ENCODE assay signal across 8 cellular contexts in the genomic region with DNA sequence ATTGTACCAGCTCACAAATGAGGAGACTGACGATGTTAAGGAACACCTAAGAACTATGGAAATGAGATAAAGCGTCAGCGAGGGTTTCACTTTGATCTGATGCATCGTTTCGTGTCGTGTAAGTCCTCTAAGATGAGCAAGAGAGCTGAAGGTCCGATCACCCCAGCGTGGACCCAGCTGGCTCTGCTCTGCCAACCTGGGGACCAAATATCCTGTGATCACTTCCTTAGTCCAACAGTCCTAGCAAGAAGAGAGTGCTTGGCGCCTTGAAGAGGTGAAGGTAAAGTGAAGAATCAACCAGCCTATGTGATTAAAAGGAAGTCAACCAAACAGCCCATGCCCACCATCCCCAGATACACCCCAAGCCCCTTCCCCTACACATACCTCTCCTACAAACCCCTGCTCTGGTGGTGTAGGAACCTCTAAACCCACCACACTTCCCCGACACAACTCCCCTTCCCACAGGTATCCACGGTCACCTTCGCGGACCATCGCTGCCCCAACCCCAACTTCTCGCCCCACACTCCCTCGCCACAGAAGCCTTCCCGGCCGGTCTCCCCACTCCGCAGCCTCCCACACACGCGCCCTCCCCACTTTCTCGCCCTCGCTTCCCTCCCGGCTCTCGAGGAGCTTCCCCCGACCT. TPM values are rescaled to one million over a fixed set of nuclear protein-coding genes. Genes with fewer than 3 reads are reported as not detected.
A peak's percentile ranks its signal among the peaks of the same experiment; 100 is the strongest.
DNase-seq lines count a peak whose midpoint lies in the region; ATAC-seq and TF ChIP-seq lines count a peak whose summit lies in the region.

No MANE protein-coding gene starts in this region.

- H3K27ac ChIP-seq in AG04450 (ENCODE audit: low read depth, low read length) (peak overlapping the region; percentile 99), adipose tissue (ENCODE audit: low read depth, low read length) (peak overlapping the region; percentile 1), smooth muscle cell (ENCODE audit: low read depth) (peak overlapping the region; percentile 99)

- TF ChIP-seq CTCF in AG04450 (IDR thresholded peaks at IDR 0.05; ENCODE audit: low read depth, low read length) (no peak), smooth muscle cell (IDR thresholded peaks at IDR 0.05; ENCODE audit: borderline replicate concordance, insufficient read depth, poor library complexity, severe bottlenecking) (no peak)

- DNase-seq in AG04450 (ENCODE audit: low read depth, low spot score) (no peak), NOMO-1 treated with dmso at 0.1 percent for 144 hours (lab: John Stamatoyannopoulos, UW; ENCODE audit: unreplicated experiment) (peak; percentile 4), iPS-NIHi7 (ENCODE audit: extremely low spot score) (peak; percentile 13), smooth muscle cell (lab: John Stamatoyannopoulos, UW; ENCODE audit: unreplicated experiment) (peak; percentile 18), HuH-7.5 (ENCODE audit: low spot score) (no peak)

- peaks cover 27% of the 10 kb centered on the region for H4K20me1 ChIP-seq in smooth muscle cell (ENCODE audit: low read depth)

- ATAC-seq in GM18498 (IDR thresholded peaks at IDR 0.05; ENCODE audit: unreplicated experiment) (peak; percentile 8), HG03354 (IDR thresholded peaks at IDR 0.05; ENCODE audit: poor library complexity, severe bottlenecking, unreplicated experiment) (no peak)

- H2AFZ ChIP-seq in smooth muscle cell (ENCODE audit: low read depth), result peak overlapping the region; percentile 99

- H3F3A ChIP-seq in smooth muscle cell (ENCODE audit: low read depth), result no peaks in the 10 kb centered on the region

- H3K36me3 ChIP-seq in smooth muscle cell (ENCODE audit: low read depth), result no peaks in the 10 kb centered on the region

- H3K79me2 ChIP-seq in smooth muscle cell (ENCODE audit: low read depth), result peaks cover 56% of the 10 kb centered on the region

- CTCF ChIA-PET in AG04450 (lab: Charles Lee), result interaction anchor here (0.9 to 1.2 kb wide), 3 partner anchors 15 to 56 kb away, joined by 3 to 7 read pairs (median 3); no protein-coding TSS in a partner anchor

- H3K4me2 ChIP-seq in smooth muscle cell, result peak overlapping the region; percentile 99

- WGBS in adipose tissue, 3 donors, result 0% methylated on average over 25 to 26 of the region's 26 CpGs
- WGBS in smooth muscle cell (ENCODE audit: low lambda C conversion rate), result 3% methylated on average over 14 of the region's 26 CpGs

- H3K27me3 ChIP-seq in AG04450 (ENCODE audit: control insufficient read depth, insufficient read depth, low read length) (no peaks in the 10 kb centered on the region), smooth muscle cell (ENCODE audit: low read depth) (no peaks in the 10 kb centered on the region)

- H3K9ac ChIP-seq in smooth muscle cell (ENCODE audit: low read depth), result peak overlapping the region; percentile 100

- H3K4me1 ChIP-seq in smooth muscle cell (ENCODE audit: low read depth), result peaks cover 12% of the 10 kb centered on the region

- POLR2A ChIA-PET in AG04450 (lab: Yijun Ruan, JAX), result interaction anchor here (0.5 to 1.9 kb wide), 4 partner anchors 11 to 154 kb away, joined by 3 to 15 read pairs (median 6); a partner anchor contains a TSS

- H3K9me3 ChIP-seq in AG04450 (ENCODE audit: control insufficient read depth, insufficient read depth, low read length) (peaks cover 8% of the 10 kb centered on the region), smooth muscle cell (replicated peaks; ENCODE audit: low read depth) (no peaks in the 10 kb centered on the region)

- H3K4me3 ChIP-seq in AG04450 (ENCODE audit: low read depth, low read length) (peak overlapping the region; percentile 95), smooth muscle cell (peak overlapping the region; percentile 99)

RNA-seq across cellular contexts. Expression of a gene that starts 0.7 kb away (rescaled TPM):
- polyA plus RNA-seq in AG04450 (2011; rRNA removed), result 12.3 and 18.4 TPM in 2 replicates
- 8.4 and 14.2 TPM in 2 replicates for polyA minus RNA-seq in AG04450 (2011; rRNA and poly(A)+ RNA removed)
- 10 to 100 TPM in 1 of 3 donors, 1 to 10 TPM in 2; 9.0 to 17.1 (median 9.1) TPM for polyA plus RNA-seq in adipose tissue
- total RNA-seq in smooth muscle cell, result 13.4 and 16.3 TPM in 2 replicates
- 9.1 and 16.0 TPM in 2 replicates for polyA plus RNA-seq in smooth muscle cell

RNA-seq across cellular contexts. Expression of a gene that starts 26.9 kb away (rescaled TPM):
- polyA plus RNA-seq in AG04450 (2011; rRNA removed) (17.5 and 21.5 TPM in 2 replicates), adipose tissue (10 to 100 TPM; 10.7 to 14.9 (median 11.1) TPM), smooth muscle cell (8.0 and 16.9 TPM in 2 replicates)
- 74.5 and 86.7 TPM in 2 replicates for polyA minus RNA-seq in AG04450 (2011; rRNA and poly(A)+ RNA removed)
- total RNA-seq in smooth muscle cell, result 9.4 and 18.6 TPM in 2 replicates

Comparison
In these comparisons a context has a peak if more than half of its experiments do, and no peak if none do; other contexts are left out.
1. DNase-seq: peak in NOMO-1 treated with dmso at 0.1 percent for 144 hours (single experiment), iPS-NIHi7 (single experiment) and smooth muscle cell (single experiment); none in AG04450 (single experiment) and HuH-7.5 (single experiment).
2. H3K27ac ChIP-seq: peak in every context shown above with its lines; median percentile 99 in AG04450; 99 in smooth muscle cell; 1 in adipose tissue.